ENCODE assay signal across 2 cellular contexts in the genomic region with DNA sequence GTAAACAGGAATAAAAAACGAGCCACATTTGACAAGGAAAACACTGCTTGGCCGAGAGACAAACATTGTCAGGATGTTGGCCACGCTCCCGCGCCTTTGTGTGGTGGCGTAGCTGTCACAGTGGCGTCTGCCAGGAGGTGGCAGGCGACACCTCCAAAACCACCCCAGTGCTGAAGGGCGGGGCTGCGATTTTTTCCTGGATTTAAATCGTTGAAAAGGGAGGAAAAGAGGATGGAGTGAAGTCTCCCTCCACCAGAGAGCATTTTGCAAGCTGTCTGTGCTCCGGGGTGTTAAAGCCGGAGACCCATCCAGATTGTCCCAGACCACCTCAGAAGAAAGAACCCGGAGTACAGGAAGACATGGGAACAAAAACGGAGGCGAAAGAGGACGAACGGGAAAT.
TF ChIP-seq lines count a peak whose summit lies in the region.

No MANE protein-coding gene starts in this region.

TF ChIP-seq in GM12891, 5 proteins besides CTCF, POLR2A, EP300 and RAD21:
- TF ChIP-seq POLR2AphosphoS5 (IDR thresholded peaks at IDR 0.05; ENCODE audit: low read depth, low read length) = no peak

TF ChIP-seq in endothelial cell of umbilical vein, 7 proteins besides CTCF, POLR2A, EP300 and RAD21:
- TF ChIP-seq POLR2AphosphoS5 (IDR thresholded peaks at IDR 0.05; ENCODE audit: insufficient read depth, low read depth, low read length) (peak; percentile 14), FOS (IDR thresholded peaks at IDR 0.05; ENCODE audit: borderline replicate concordance, insufficient read depth, low read length) (no peak), EZH2 (IDR thresholded peaks at IDR 0.05; ENCODE audit: borderline replicate concordance, low read depth, low read length, severe bottlenecking) (no peak)
- TF ChIP-seq, protein P1, sequence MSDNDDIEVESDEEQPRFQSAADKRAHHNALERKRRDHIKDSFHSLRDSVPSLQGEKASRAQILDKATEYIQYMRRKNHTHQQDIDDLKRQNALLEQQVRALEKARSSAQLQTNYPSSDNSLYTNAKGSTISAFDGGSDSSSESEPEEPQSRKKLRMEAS (IDR thresholded peaks at IDR 0.05; ENCODE audit: insufficient read depth, insufficient read length) = peak; percentile 19
